In genomic region chr17:66459811-66460270, GRCh38 we compare ENCODE assay signal across 9 cellular contexts.
DNase-seq lines count a peak whose midpoint lies in the region; ATAC-seq and TF ChIP-seq lines count a peak whose summit lies in the region.
"Had no signal": no experiment of that assay in that cellular context is flagged by ENCODE, and none has a peak within 500 bp of the region (broad histone marks: within the 10 kb centered on the region; RNA-seq: fewer than 3 reads in every experiment).

No MANE protein-coding gene starts in this region.

- peaks cover 3% of the 10 kb centered on the region for H3K27me3 Mint-ChIP-seq in endodermal cell (ENCODE audit: insufficient read depth)

- intact Hi-C loops in body of pancreas (cut with DNase I) (no loop called here), lower leg skin (cut with DNase I; ENCODE audit: low total_unique reads) (no loop called here)

- no peak overlapping the region for H2AFZ ChIP-seq in ACC112 (ENCODE audit: low read length, unreplicated experiment)

- H3K9me3 ChIP-seq in body of pancreas, result no peaks in the 10 kb centered on the region
- no peaks in the 10 kb centered on the region for H3K9me3 ChIP-seq in endodermal cell (ENCODE audit: control insufficient read depth, low read length)

- no peak overlapping the region for H3K4me3 Mint-ChIP-seq in endodermal cell

- no peak for TF ChIP-seq CTCF in body of pancreas (IDR thresholded peaks at IDR 0.05)
- TF ChIP-seq CTCF in lower leg skin (IDR thresholded peaks at IDR 0.05), result no peak
- TF ChIP-seq CTCF in endodermal cell (conservative IDR thresholded peaks at IDR 0.05), result no peak

- H3K4me3 ChIP-seq in ACC112 (ENCODE audit: low read depth, low read length) (no peak overlapping the region), body of pancreas (no peak overlapping the region), lower leg skin (ENCODE audit: low read depth, poor library complexity, severe bottlenecking) (no peak overlapping the region), endodermal cell (ENCODE audit: low read length) (no peak overlapping the region)

- H3K36me3 Mint-ChIP-seq in endodermal cell (ENCODE audit: low read depth), result peaks cover 2% of the 10 kb centered on the region

- no peaks in the 10 kb centered on the region for H3K27me3 ChIP-seq in ACC112 (ENCODE audit: insufficient read depth, low read length)
- no peaks in the 10 kb centered on the region for H3K27me3 ChIP-seq in body of pancreas
- H3K27me3 ChIP-seq in endodermal cell (ENCODE audit: control insufficient read depth, insufficient read depth, low read length, poor library complexity, severe bottlenecking), result no peaks in the 10 kb centered on the region

- no peak overlapping the region for H3K27ac Mint-ChIP-seq in endodermal cell

- peaks cover 58% of the 10 kb centered on the region for H3K79me2 ChIP-seq in ACC112 (ENCODE audit: control insufficient read depth, insufficient read depth, low read length, unreplicated experiment)

- 71 to 76% methylated on average over 7 of the region's 7 CpGs for WGBS in body of pancreas, 2 donors
- WGBS in lower leg skin, 2 donors, result 57 to 62% methylated on average over 7 of the region's 7 CpGs
- 89% methylated on average over 5 to 7 of the region's 7 CpGs for WGBS in endodermal cell (ENCODE audit: insufficient coverage in 1 of 2, insufficient read length in 1 of 2), 2 experiments

- H3K9ac ChIP-seq in endodermal cell (ENCODE audit: extremely low read depth, low read length, poor library complexity, severe bottlenecking), result no peak overlapping the region

- ATAC-seq in body of pancreas (peak; percentile 45), HG03139 (IDR thresholded peaks at IDR 0.05; ENCODE audit: unreplicated experiment) (no peak)

- H3K4me1 ChIP-seq in ACC112 (ENCODE audit: control insufficient read depth, insufficient read depth, low read length, unreplicated experiment) (peaks cover 47% of the 10 kb centered on the region), body of pancreas (peaks cover 11% of the 10 kb centered on the region), endodermal cell (ENCODE audit: control insufficient read depth, insufficient read depth, low read length) (no peaks in the 10 kb centered on the region)

- H3K36me3 ChIP-seq in ACC112 (ENCODE audit: insufficient read depth, low read length) (peaks cover 11% of the 10 kb centered on the region; the same call in 1 of the 2 replicates), body of pancreas (replicated peaks in 1 of 2; ENCODE audit: insufficient read depth in 1 of 2, low read depth in 2 of 2) (no peaks in the 10 kb centered on the region), endodermal cell (ENCODE audit: control insufficient read depth, insufficient read depth, low read length) (no peaks in the 10 kb centered on the region)

- TF ChIP-seq POLR2A in body of pancreas (IDR thresholded peaks at IDR 0.05) (no peak), lower leg skin (IDR thresholded peaks at IDR 0.05) (no peak)

- no peaks in the 10 kb centered on the region for H3K9me3 Mint-ChIP-seq in endodermal cell

- peak; percentile 97 for DNase-seq in HT1080 (ENCODE audit: low read depth)
- peak in 3 of 4 donors; percentile 34 to 71 (median 35) for DNase-seq in body of pancreas
- DNase-seq in lower leg skin (ENCODE audit: low spot score in 2 of 2), result peak; percentile 42 to 79
- DNase-seq in putamen (ENCODE audit: low spot score), result no peak
- DNase-seq in endodermal cell, result no peak
- DNase-seq in activated CD4-positive, CD25-positive, alpha-beta regulatory T cell treated with anti-CD3 and anti-CD28 coated beads, Interleukin-2, amount 50 U/mL, for 72 hours, result no peak
- DNase-seq: NCI-H1436 treated with DMSO at 0.1 percent for 48 hours had no signal

- peaks cover 2% of the 10 kb centered on the region for H3K4me1 Mint-ChIP-seq in endodermal cell

- peak overlapping the region; percentile 97 for H3K27ac ChIP-seq in ACC112 (ENCODE audit: low read depth, low read length)
- peak overlapping the region in 1 of 4 donors; percentile 35 for H3K27ac ChIP-seq in body of pancreas
- no peak overlapping the region for H3K27ac ChIP-seq in endodermal cell (ENCODE audit: low read depth, low read length)

Comparison
In these comparisons a context has a peak if more than half of its experiments do, and no peak if none do; other contexts are left out.
1. DNase-seq: peak in HT1080 (single experiment), body of pancreas (3 of 4) and lower leg skin (2 of 2); none in putamen (single experiment), endodermal cell (single experiment) and activated CD4-positive, CD25-positive, alpha-beta regulatory T cell treated with anti-CD3 and anti-CD28 coated beads, Interleukin-2, amount 50 U/mL, for 72 hours (single experiment).